Comparison of ENCODE assay signal across 9 cellular contexts in genomic region chr10:101974091-101974799, GRCh38.
DNase-seq lines count a peak whose midpoint lies in the region; ATAC-seq lines count a peak whose summit lies in the region.
"Had no signal": no experiment of that assay in that cellular context is flagged by ENCODE, and none has a peak within 500 bp of the region (broad histone marks: within the 10 kb centered on the region; RNA-seq: fewer than 3 reads in every experiment).

No MANE protein-coding gene starts in this region.

- H3K27ac Mint-ChIP-seq in activated naive CD8-positive, alpha-beta T cell treated with anti-CD3 and anti-CD28 coated beads for 36 hours: peak overlapping the region; percentile 70

- no peak overlapping the region for H3K4me3 ChIP-seq in muscle layer of duodenum (ENCODE audit: low read depth in 1 of 2, low read length in 2 of 2)

- H3K4me1 ChIP-seq in muscle layer of duodenum (ENCODE audit: control insufficient read depth in 1 of 2, insufficient read depth in 2 of 2, low read length in 2 of 2): peaks cover 0 to 14% of the 10 kb centered on the region in 2 donors

- peak; percentile 12 for DNase-seq in GDM1 (lab: John Stamatoyannopoulos, UW)
- DNase-seq in NCI-H1417 treated with DMSO at 0.1 percent for 48 hours (lab: John Stamatoyannopoulos, UW): peak; percentile 79
- no peak for DNase-seq in activated naive CD8-positive, alpha-beta T cell treated with anti-CD3 and anti-CD28 coated beads for 36 hours
- no peak for DNase-seq in OCI-M2 (lab: John Stamatoyannopoulos, UW; ENCODE audit: unreplicated experiment)
- no peak for DNase-seq in HuH-7 (ENCODE audit: low spot score)
- DNase-seq: midbrain had no signal

- H3K27ac ChIP-seq in muscle layer of duodenum (ENCODE audit: low read length): peak overlapping the region; percentile 2

- peaks cover 17 to 22% of the 10 kb centered on the region in 2 donors for H3K36me3 ChIP-seq in muscle layer of duodenum (ENCODE audit: control insufficient read depth in 1 of 2, insufficient read depth in 2 of 2, low read length in 2 of 2)

- H3K4me3 Mint-ChIP-seq in activated naive CD8-positive, alpha-beta T cell treated with anti-CD3 and anti-CD28 coated beads for 36 hours: no peak overlapping the region

- no peaks in the 10 kb centered on the region for H3K27me3 Mint-ChIP-seq in activated naive CD8-positive, alpha-beta T cell treated with anti-CD3 and anti-CD28 coated beads for 36 hours

- H3K27me3 ChIP-seq in muscle layer of duodenum (ENCODE audit: low read depth, low read length): no peaks in the 10 kb centered on the region

- no peak for ATAC-seq in HG03432 (IDR thresholded peaks at IDR 0.05; ENCODE audit: unreplicated experiment)
- ATAC-seq in HG03565 (IDR thresholded peaks at IDR 0.05; ENCODE audit: unreplicated experiment): no peak

- H3K4me1 Mint-ChIP-seq in activated naive CD8-positive, alpha-beta T cell treated with anti-CD3 and anti-CD28 coated beads for 36 hours: peaks cover 28% of the 10 kb centered on the region

- H3K9me3 Mint-ChIP-seq in activated naive CD8-positive, alpha-beta T cell treated with anti-CD3 and anti-CD28 coated beads for 36 hours: no peaks in the 10 kb centered on the region

- peaks cover 19% of the 10 kb centered on the region for H3K36me3 Mint-ChIP-seq in activated naive CD8-positive, alpha-beta T cell treated with anti-CD3 and anti-CD28 coated beads for 36 hours

- H3K9me3 ChIP-seq in muscle layer of duodenum (ENCODE audit: control insufficient read depth in 1 of 2, low read length in 2 of 2): no peaks in the 10 kb centered on the region

Comparison
In these comparisons a context has a peak if more than half of its experiments do, and no peak if none do; other contexts are left out.
1. DNase-seq: peak in GDM1 (single experiment) and NCI-H1417 treated with DMSO at 0.1 percent for 48 hours (single experiment); none in activated naive CD8-positive, alpha-beta T cell treated with anti-CD3 and anti-CD28 coated beads for 36 hours (single experiment), OCI-M2 (single experiment) and HuH-7 (single experiment).